ENCODE assay signal across 18 cellular contexts in the genomic region with DNA sequence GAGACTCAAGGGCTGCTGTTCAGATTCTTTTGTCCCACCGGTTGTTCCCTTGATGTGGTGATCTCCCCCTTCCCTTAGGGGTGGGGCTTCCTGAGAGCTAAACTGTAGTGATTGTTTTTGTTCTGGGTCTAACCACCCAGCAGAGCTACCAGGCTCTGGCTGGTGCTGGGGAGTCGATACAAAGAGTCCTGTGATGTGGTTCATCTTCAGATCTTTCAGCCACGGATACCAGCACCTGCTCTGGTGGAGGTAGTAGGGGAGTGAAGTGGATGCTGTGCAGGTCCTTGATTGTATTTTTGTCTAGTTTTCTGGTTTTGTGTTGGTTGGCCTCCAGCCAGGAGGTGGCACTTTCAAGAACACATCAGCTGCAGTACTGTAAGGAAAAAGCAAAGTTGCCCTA.
"Had no signal": no experiment of that assay in that cellular context is flagged by ENCODE, and none has a peak within 500 bp of the region (broad histone marks: within the 10 kb centered on the region; RNA-seq: fewer than 3 reads in every experiment).

No MANE protein-coding gene starts in this region.

- H3K27ac ChIP-seq: esophagus squamous epithelium, left ventricle myocardium inferior, lower lobe of right lung, neural progenitor cell, ovary had no signal

- H3K4me3 Mint-ChIP-seq: dendritic cell treated with granulocyte-macrophage colony-stimulating factor and Interleukin-4, amounts not matched to agents 40 ng/mL and 50 ng/mL, for 4 days; effector memory CD8-positive, alpha-beta T cell; immature natural killer cell; memory B cell; natural killer cell treated with Interleukin-12 subunit alpha and Interleukin-12 subunit beta and Interleukin-15 and Interleukin-18, amount 100 ng/mL, for 72 hours; neural progenitor cell; type B pancreatic cell had no signal

- H2AFZ ChIP-seq: neural progenitor cell had no signal

- H3K27me3 Mint-ChIP-seq: dendritic cell treated with granulocyte-macrophage colony-stimulating factor and Interleukin-4, amounts not matched to agents 40 ng/mL and 50 ng/mL, for 4 days; effector memory CD8-positive, alpha-beta T cell; memory B cell; natural killer cell treated with Interleukin-12 subunit alpha and Interleukin-12 subunit beta and Interleukin-15 and Interleukin-18, amount 100 ng/mL, for 72 hours; type B pancreatic cell had no signal

- H3K9me3 ChIP-seq: esophagus squamous epithelium, lower lobe of right lung, ovary had no signal

- H3K4me2 ChIP-seq: neural progenitor cell had no signal

- H3K36me3 Mint-ChIP-seq: immature natural killer cell, memory B cell, neural progenitor cell, type B pancreatic cell had no signal

- H3K27me3 ChIP-seq: esophagus squamous epithelium, neural progenitor cell, ovary had no signal

- H3K27ac Mint-ChIP-seq: dendritic cell treated with granulocyte-macrophage colony-stimulating factor and Interleukin-4, amounts not matched to agents 40 ng/mL and 50 ng/mL, for 4 days; effector memory CD8-positive, alpha-beta T cell; immature natural killer cell; memory B cell; natural killer cell treated with Interleukin-12 subunit alpha and Interleukin-12 subunit beta and Interleukin-15 and Interleukin-18, amount 100 ng/mL, for 72 hours; neural progenitor cell; type B pancreatic cell had no signal

- H3K9ac ChIP-seq: neural progenitor cell had no signal

- H3K4me1 Mint-ChIP-seq: immature natural killer cell, memory B cell, neural progenitor cell had no signal

- H3K9me3 Mint-ChIP-seq: neural progenitor cell had no signal

- H3K4me3 ChIP-seq: esophagus squamous epithelium, left ventricle myocardium inferior, lower lobe of right lung, neural progenitor cell, ovary had no signal

- H3K4me1 ChIP-seq: esophagus squamous epithelium, left ventricle myocardium inferior, lower lobe of right lung, neural progenitor cell had no signal

- H3K36me3 ChIP-seq: esophagus squamous epithelium, left ventricle myocardium inferior, lower lobe of right lung, neural progenitor cell, ovary had no signal

- DNase-seq: effector memory CD8-positive, alpha-beta T cell; esophagus squamous epithelium; foreskin fibroblast; immature natural killer cell; kidney; left cardiac atrium; left ventricle myocardium inferior; lower lobe of right lung; midbrain; ovary; small intestine; stimulated activated CD4-positive, alpha-beta T cell treated with anti-CD3 and anti-CD28 coated beads, Interleukin-2, amount 100 ng/mL, for 48 hours; stimulated activated naive CD4-positive, alpha-beta T cell treated with Interleukin-2 at 50 U/mL for 16 hours had no signal
